In the genomic region with DNA sequence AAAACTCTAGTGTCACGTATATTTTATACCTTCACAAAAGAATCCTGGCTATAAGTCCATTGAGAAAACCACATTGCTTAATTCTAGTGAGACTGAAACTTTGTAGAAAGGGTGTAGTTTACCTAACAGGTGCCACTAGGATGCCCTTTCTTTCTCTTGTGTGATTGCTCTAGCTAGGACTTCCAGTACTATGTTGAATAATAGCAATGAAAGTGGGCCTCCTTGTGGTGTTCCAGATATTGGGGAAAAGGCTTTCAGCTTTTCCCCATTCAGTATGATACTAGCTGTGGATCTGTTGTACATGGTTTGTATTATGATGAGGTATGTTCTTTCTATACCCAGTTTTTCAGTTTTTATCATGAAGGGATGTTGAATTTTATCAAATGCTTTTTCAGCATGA, we compare ENCODE assay signal across 22 cellular contexts. TPM values are rescaled to one million over a fixed set of nuclear protein-coding genes. Genes with fewer than 3 reads are reported as not detected.
DNase-seq lines count a peak whose midpoint lies in the region; TF ChIP-seq lines count a peak whose summit lies in the region.
"Had no signal": no experiment of that assay in that cellular context is flagged by ENCODE, and none has a peak within 500 bp of the region (broad histone marks: within the 10 kb centered on the region; RNA-seq: fewer than 3 reads in every experiment).

No MANE protein-coding gene starts in this region.

- no peak overlapping the region for H3K4me2 ChIP-seq in mammary epithelial cell (ENCODE audit: insufficient read depth, low read depth, low read length)

- no peak overlapping the region for H2AFZ ChIP-seq in mammary epithelial cell (ENCODE audit: low read depth, low read length)

- WGBS in mammary epithelial cell (ENCODE audit: low coverage, missing lambda C conversion rate) = 65% methylated on average over 1 of the region's 1 CpG

- H4K20me1 ChIP-seq in mammary epithelial cell (ENCODE audit: insufficient read depth, low read length) = no peaks in the 10 kb centered on the region

- no peaks in the 10 kb centered on the region for H3K36me3 ChIP-seq in mammary epithelial cell (ENCODE audit: insufficient read depth, low read length)
- H3K36me3 ChIP-seq: HAP-1 had no signal

- H3K27me3 Mint-ChIP-seq in MCF 10A (ENCODE audit: insufficient read depth, unreplicated experiment) = no peaks in the 10 kb centered on the region
- H3K27me3 Mint-ChIP-seq: activated B cell treated with CpG ODN at 0.5 μM for 24 hours; activated naive CD8-positive, alpha-beta T cell treated with anti-CD3 and anti-CD28 coated beads for 36 hours; CD8-positive, alpha-beta memory T cell had no signal

- no peaks in the 10 kb centered on the region for H3K27me3 ChIP-seq in mammary epithelial cell (ENCODE audit: insufficient read depth, low read length)
- H3K27me3 ChIP-seq: body of pancreas had no signal

- H3K9me3 Mint-ChIP-seq in MCF 10A (ENCODE audit: unreplicated experiment) = peaks cover 8% of the 10 kb centered on the region

- H3K36me3 Mint-ChIP-seq in MCF 10A (ENCODE audit: insufficient read depth, unreplicated experiment) = no peaks in the 10 kb centered on the region
- H3K36me3 Mint-ChIP-seq: activated naive CD8-positive, alpha-beta T cell treated with anti-CD3 and anti-CD28 coated beads for 36 hours; CD8-positive, alpha-beta memory T cell had no signal

- H3K27ac Mint-ChIP-seq in MCF 10A (ENCODE audit: low read depth, unreplicated experiment) = no peak overlapping the region
- H3K27ac Mint-ChIP-seq: activated B cell treated with CpG ODN at 0.5 μM for 24 hours; activated naive CD8-positive, alpha-beta T cell treated with anti-CD3 and anti-CD28 coated beads for 36 hours had no signal

- no peak overlapping the region for H3K27ac ChIP-seq in mammary epithelial cell (ENCODE audit: insufficient read depth, low read depth, low read length)
- H3K27ac ChIP-seq: body of pancreas, coronary artery had no signal

- no TSS peak for BruUV-seq in MCF 10A (replicated peaks; lab: Mats Ljungman, UMichigan)
- no TSS peak for BruUV-seq in mammary epithelial cell (replicated peaks; lab: Mats Ljungman, UMichigan)

- no peaks in the 10 kb centered on the region for H3K79me2 ChIP-seq in mammary epithelial cell (ENCODE audit: insufficient read depth, low read length)

- in situ Hi-C loops in mammary epithelial cell (cut with MboI; ENCODE audit: low sequenced_read_pairs in 2 of 2) = no loop called here

- dilution Hi-C loops in mammary epithelial cell (cut with HindIII; ENCODE audit: low sequenced_read_pairs) = no loop called here

- no peak for TF ChIP-seq CTCF in MCF 10A (IDR thresholded peaks at IDR 0.05; ENCODE audit: unreplicated experiment)
- TF ChIP-seq CTCF in mammary epithelial cell (conservative IDR thresholded peaks at IDR 0.05 in 1 of 2, IDR thresholded peaks at IDR 0.05 in 1 of 2; ENCODE audit: extremely low read depth in 1 of 2, insufficient read depth in 1 of 2, low read depth in 1 of 2, low read length in 2 of 2) = no peak

- DNase-seq in MCF 10A (ENCODE audit: unreplicated experiment) = peak; percentile 5
- no peak for DNase-seq in mammary epithelial cell
- peak; percentile 2 for DNase-seq in NAMALWA (ENCODE audit: low spot score)
- DNase-seq in SK-N-DZ (ENCODE audit: low spot score) = peak; percentile 10
- peak; percentile 0 for DNase-seq in midbrain (lab: John Stamatoyannopoulos, UW)
- no peak for DNase-seq in 8988T
- no peak for DNase-seq in activated CD4-positive, CD25-positive, alpha-beta regulatory T cell treated with anti-CD3 and anti-CD28 coated beads, Interleukin-2, amount 50 U/mL, for 72 hours
- DNase-seq in hypothalamus (lab: John Stamatoyannopoulos, UW) = no peak
- DNase-seq: activated B cell treated with CpG ODN at 0.5 μM for 24 hours; activated naive CD8-positive, alpha-beta T cell treated with anti-CD3 and anti-CD28 coated beads for 36 hours; body of pancreas; CD8-positive, alpha-beta memory T cell; foreskin fibroblast; KG1; left cardiac atrium; NCI-H146; occipital lobe; stimulated activated naive CD8-positive, alpha-beta T cell treated with anti-CD3 and anti-CD28 coated beads, Interleukin-15, Interleukin-2, amounts not matched to agents 100 U/mL and 50 U/mL, for 24 hours; trophoblast cell had no signal

- H3K4me1 Mint-ChIP-seq in MCF 10A (ENCODE audit: insufficient read depth, unreplicated experiment) = no peaks in the 10 kb centered on the region
- H3K4me1 Mint-ChIP-seq: activated B cell treated with CpG ODN at 0.5 μM for 24 hours; activated naive CD8-positive, alpha-beta T cell treated with anti-CD3 and anti-CD28 coated beads for 36 hours; CD8-positive, alpha-beta memory T cell had no signal

- CTCF ChIA-PET in MCF 10A (lab: Yijun Ruan, JAX) = interaction anchor here (1.1 kb wide), 1 partner anchor 163 kb away, joined by 4 read pairs; no protein-coding TSS in a partner anchor
- CTCF ChIA-PET in mammary epithelial cell (lab: Charles Lee; ENCODE audit: low non-redundant PET) = no interaction called here

- POLR2A ChIA-PET in MCF 10A (lab: Yijun Ruan, JAX) = no interaction called here

- H3K4me3 ChIP-seq in mammary epithelial cell (replicated peaks in 1 of 3; ENCODE audit: insufficient read depth in 1 of 3, low read depth in 2 of 3, low read length in 3 of 3) = no peak overlapping the region
- H3K4me3 ChIP-seq: body of pancreas, coronary artery, HAP-1 had no signal

- H3K9me3 ChIP-seq in mammary epithelial cell (replicated peaks; ENCODE audit: insufficient read depth, low read length) = peaks cover 13% of the 10 kb centered on the region
- H3K9me3 ChIP-seq: body of pancreas, HAP-1 had no signal

- H3K4me1 ChIP-seq in mammary epithelial cell (ENCODE audit: insufficient read depth, low read length) = no peaks in the 10 kb centered on the region
- H3K4me1 ChIP-seq: body of pancreas, HAP-1 had no signal

- no peak overlapping the region for H3K4me3 Mint-ChIP-seq in MCF 10A (ENCODE audit: unreplicated experiment)
- H3K4me3 Mint-ChIP-seq: activated B cell treated with CpG ODN at 0.5 μM for 24 hours; activated naive CD8-positive, alpha-beta T cell treated with anti-CD3 and anti-CD28 coated beads for 36 hours; CD8-positive, alpha-beta memory T cell had no signal

- H3K9ac ChIP-seq in mammary epithelial cell (ENCODE audit: insufficient read depth, low read length) = no peak overlapping the region

- intact Hi-C loops in MCF 10A (cut with micrococcal nuclease) = loop anchor here (2.0 kb wide), 1 partner anchor 164 kb away; no protein-coding TSS in a partner anchor
- intact Hi-C loops in mammary epithelial cell (cut with micrococcal nuclease) = no loop called here

RNA-seq across cellular contexts. Expression of gene CHODL, which starts 39.7 kb away (rescaled TPM):
- total RNA-seq in MCF 10A (2022) (0.19 TPM in 1 of 2 replicates, not detected in the other), mammary epithelial cell (under 1 TPM in 1 of 2 donors, not detected in 1; 0.17 TPM)
- not detected for polyA plus RNA-seq in mammary epithelial cell
- not detected for polyA minus RNA-seq in mammary epithelial cell
- 23.1 and 24.8 TPM in 2 replicates for polyA plus RNA-seq in SK-N-DZ (2014; cell fraction: cytosol; rRNA removed)
- 8.1 and 13.6 TPM in 2 replicates for polyA plus RNA-seq in SK-N-DZ (2014; cell fraction: nucleus; rRNA removed)
- total RNA-seq: T-helper 1 cell treated with Interleukin-12 subunit alpha and Interleukin-12 subunit beta and Interleukin-4 antibody, amounts not matched to agents 30 ng/mL and 1 ng/mL, for 36 hours had no signal

Comparison
In these comparisons a context has a peak if more than half of its experiments do, and no peak if none do; other contexts are left out.
1. DNase-seq: peak in MCF 10A (single experiment), NAMALWA (single experiment), SK-N-DZ (single experiment) and midbrain (single experiment); none in mammary epithelial cell (single experiment), 8988T (single experiment), activated CD4-positive, CD25-positive, alpha-beta regulatory T cell treated with anti-CD3 and anti-CD28 coated beads, Interleukin-2, amount 50 U/mL, for 72 hours (single experiment) and hypothalamus (0 of 51).